In genomic region chr3:171157286-171157685, GRCh38 we compare ENCODE assay signal across 14 cellular contexts.
DNase-seq lines count a peak whose midpoint lies in the region; ATAC-seq and TF ChIP-seq lines count a peak whose summit lies in the region.
"Had no signal": no experiment of that assay in that cellular context is flagged by ENCODE, and none has a peak within 500 bp of the region (broad histone marks: within the 10 kb centered on the region; RNA-seq: fewer than 3 reads in every experiment).

No MANE protein-coding gene starts in this region.

- H3K4me3 ChIP-seq in body of pancreas = no peak overlapping the region

- peaks cover 0 to 6% (median 0%) of the 10 kb centered on the region in 3 donors for H3K27me3 Mint-ChIP-seq in immature natural killer cell (ENCODE audit: low read depth in 3 of 3)

- no peak overlapping the region for H3K4me3 Mint-ChIP-seq in immature natural killer cell
- H3K4me3 Mint-ChIP-seq: stimulated activated effector memory CD8-positive, alpha-beta T cell treated with anti-CD3 and anti-CD28 coated beads, Interleukin-12 subunit alpha, Interleukin-12 subunit beta, amount 100 ng/mL, for 72 hours had no signal

- H3K27me3 ChIP-seq in body of pancreas (no peaks in the 10 kb centered on the region), foreskin keratinocyte (no peaks in the 10 kb centered on the region)
- H3K27me3 ChIP-seq: brain microvascular endothelial cell had no signal

- ATAC-seq in body of pancreas (peak; percentile 24), foreskin keratinocyte (no peak), HG03521 (IDR thresholded peaks at IDR 0.05; ENCODE audit: unreplicated experiment) (no peak)
- ATAC-seq: stimulated activated effector memory CD8-positive, alpha-beta T cell treated with anti-CD3 and anti-CD28 coated beads, Interleukin-12 subunit alpha, Interleukin-12 subunit beta, amount 100 ng/mL, for 72 hours had no signal

- H3K27ac Mint-ChIP-seq in immature natural killer cell = peak overlapping the region in 2 of 6 donors; percentile 41 to 55
- H3K27ac Mint-ChIP-seq: stimulated activated effector memory CD8-positive, alpha-beta T cell treated with anti-CD3 and anti-CD28 coated beads, Interleukin-12 subunit alpha, Interleukin-12 subunit beta, amount 100 ng/mL, for 72 hours had no signal

- intact Hi-C loops in body of pancreas (cut with DNase I) = no loop called here

- no peaks in the 10 kb centered on the region for H3K9me3 ChIP-seq in body of pancreas

- H3K27ac ChIP-seq in body of pancreas (no peak overlapping the region), foreskin keratinocyte (no peak overlapping the region)
- H3K27ac ChIP-seq: brain microvascular endothelial cell, C4-2B, parathyroid adenoma had no signal

- H3K4me1 ChIP-seq in body of pancreas = no peaks in the 10 kb centered on the region
- peaks cover 7% of the 10 kb centered on the region for H3K4me1 ChIP-seq in foreskin keratinocyte
- H3K4me1 ChIP-seq: parathyroid adenoma had no signal

- no peaks in the 10 kb centered on the region for H3K9me3 Mint-ChIP-seq in immature natural killer cell
- H3K9me3 Mint-ChIP-seq: stimulated activated effector memory CD8-positive, alpha-beta T cell treated with anti-CD3 and anti-CD28 coated beads, Interleukin-12 subunit alpha, Interleukin-12 subunit beta, amount 100 ng/mL, for 72 hours had no signal

- H3K4me1 Mint-ChIP-seq in immature natural killer cell = peaks cover 2 to 22% of the 10 kb centered on the region in 2 donors

- H3K36me3 Mint-ChIP-seq in immature natural killer cell = peaks cover 25 to 57% (median 49%) of the 10 kb centered on the region in 3 donors

- no peaks in the 10 kb centered on the region for H3K36me3 ChIP-seq in body of pancreas (replicated peaks in 1 of 2; ENCODE audit: insufficient read depth in 1 of 2, low read depth in 2 of 2)

- no peak for TF ChIP-seq POLR2A in body of pancreas (IDR thresholded peaks at IDR 0.05)

- WGBS in body of pancreas, 2 donors = 90 to 91% methylated on average over 14 of the region's 14 CpGs

- TF ChIP-seq CTCF in body of pancreas (IDR thresholded peaks at IDR 0.05) (no peak), foreskin keratinocyte (conservative IDR thresholded peaks at IDR 0.05) (no peak)

- DNase-seq in LHCN-M2 (ENCODE audit: low read depth) (peak; percentile 19), body of pancreas (no peak), immature natural killer cell (peak; percentile 17 to 30 (median 20)), retina (peak; percentile 42), foreskin keratinocyte (no peak), UCSD-AML1 (lab: John Stamatoyannopoulos, UW; ENCODE audit: unreplicated experiment) (no peak)
- DNase-seq: activated CD4-positive, alpha-beta T cell treated with anti-CD3 and anti-CD28 coated beads, Interleukin-2, amount 50 U/mL, for 4 hours; brain microvascular endothelial cell; NCI-H1417; stimulated activated CD4-positive, alpha-beta T cell treated with anti-CD3 and anti-CD28 coated beads, Interleukin-4, amount 100 ng/mL, for 1 hour had no signal

Comparison
In these comparisons a context has a peak if more than half of its experiments do, and no peak if none do; other contexts are left out.
1. DNase-seq: peak in LHCN-M2 (single experiment), immature natural killer cell (3 of 3) and retina (single experiment); none in body of pancreas (0 of 4), foreskin keratinocyte (0 of 2) and UCSD-AML1 (single experiment).